ENCODE assay signal across 1 cellular context in genomic region chrX:55007633-55008032, GRCh38.
TF ChIP-seq lines count a peak whose summit lies in the region.

No MANE protein-coding gene starts in this region.

TF ChIP-seq in K562, 482 proteins besides CTCF, POLR2A, EP300 and RAD21:
- TF ChIP-seq ZFP91 (CRISPR knock-in tag; IDR thresholded peaks at IDR 0.05), result no peak
- TF ChIP-seq IRF2 (CRISPR knock-in tag; IDR thresholded peaks at IDR 0.05), result no peak
- TF ChIP-seq ATF3 (IDR thresholded peaks at IDR 0.05), result peak; percentile 32; the same call in 1 of the 2 replicates
- TF ChIP-seq ATF3 (CRISPR knock-in tag; conservative IDR thresholded peaks at IDR 0.05), result no peak
- TF ChIP-seq FOXJ3 (CRISPR knock-in tag; IDR thresholded peaks at IDR 0.05), result no peak
- TF ChIP-seq ELK1 (CRISPR knock-in tag; IDR thresholded peaks at IDR 0.05), result no peak
- peak; percentile 74 for TF ChIP-seq ZBTB40 (IDR thresholded peaks at IDR 0.05)
- TF ChIP-seq ZBTB40 (CRISPR knock-in tag; IDR thresholded peaks at IDR 0.05), result no peak
- TF ChIP-seq ARID4B (CRISPR knock-in tag; IDR thresholded peaks at IDR 0.05), result no peak
- no peak for TF ChIP-seq SREBF2 (CRISPR knock-in tag; IDR thresholded peaks at IDR 0.05)
- TF ChIP-seq DNMT1 (IDR thresholded peaks at IDR 0.05), result no peak
- TF ChIP-seq ETV1 (tag; conservative IDR thresholded peaks at IDR 0.05; ENCODE audit: low read depth), result no peak
- TF ChIP-seq CEBPG (CRISPR knock-in tag; IDR thresholded peaks at IDR 0.05), result no peak
- no peak for TF ChIP-seq CEBPG (tag; conservative IDR thresholded peaks at IDR 0.05 in 1 of 2, IDR thresholded peaks at IDR 0.05 in 1 of 2)
- TF ChIP-seq SMARCE1 (IDR thresholded peaks at IDR 0.05), result no peak
- TF ChIP-seq TAF7 (tag; IDR thresholded peaks at IDR 0.05), result no peak
- no peak for TF ChIP-seq RBBP5 (IDR thresholded peaks at IDR 0.05; ENCODE audit: borderline replicate concordance, insufficient read depth, low read length, poor library complexity, severe bottlenecking)
- TF ChIP-seq VEZF1 (CRISPR knock-in tag; IDR thresholded peaks at IDR 0.05), result peak; percentile 29; the same call in 1 of the 2 replicates
- TF ChIP-seq FOXP4 (CRISPR knock-in tag; IDR thresholded peaks at IDR 0.05; ENCODE audit: borderline replicate concordance), result no peak
- TF ChIP-seq NRF1 (conservative IDR thresholded peaks at IDR 0.05 in 1 of 2, IDR thresholded peaks at IDR 0.05 in 1 of 2), result no peak
- no peak for TF ChIP-seq HDAC8 (tag; IDR thresholded peaks at IDR 0.05)
- no peak for TF ChIP-seq GTF2A2 (tag; IDR thresholded peaks at IDR 0.05)
- TF ChIP-seq E2F1 (CRISPR knock-in tag; IDR thresholded peaks at IDR 0.05), result no peak
- TF ChIP-seq ZNF263 (CRISPR knock-in tag; IDR thresholded peaks at IDR 0.05; ENCODE audit: borderline replicate concordance), result peak; percentile 83
- TF ChIP-seq SETDB1 (IDR thresholded peaks at IDR 0.05; ENCODE audit: low read length), result no peak
- TF ChIP-seq STAT5B (CRISPR knock-in tag; IDR thresholded peaks at IDR 0.05), result no peak
- no peak for TF ChIP-seq KHSRP (IDR thresholded peaks at IDR 0.05)
- no peak for TF ChIP-seq CGGBP1 (CRISPR knock-in tag; IDR thresholded peaks at IDR 0.05)
